1 cellular context compared by ENCODE assay signal in genomic region chr6:42821846-42822245, GRCh38.
TF ChIP-seq lines count a peak whose summit lies in the region.

No MANE protein-coding gene starts in this region.

TF ChIP-seq in HepG2, 621 proteins besides CTCF, POLR2A, EP300 and RAD21:
- TF ChIP-seq ZNF609 (CRISPR knock-in tag; IDR thresholded peaks at IDR 0.05; ENCODE audit: borderline replicate concordance), result no peak
- no peak for TF ChIP-seq NONO (IDR thresholded peaks at IDR 0.05)
- no peak for TF ChIP-seq NONO (CRISPR knock-in tag; conservative IDR thresholded peaks at IDR 0.05)
- no peak for TF ChIP-seq ATF7-NPFF (CRISPR knock-in tag; IDR thresholded peaks at IDR 0.05; ENCODE audit: low read depth)
- no peak for TF ChIP-seq GPN1 (CRISPR knock-in tag; IDR thresholded peaks at IDR 0.05; ENCODE audit: borderline replicate concordance)
- TF ChIP-seq ZNF513 (CRISPR knock-in tag; conservative IDR thresholded peaks at IDR 0.05), result no peak
- TF ChIP-seq ZNF614 (CRISPR knock-in tag; IDR thresholded peaks at IDR 0.05; ENCODE audit: borderline replicate concordance), result no peak
- TF ChIP-seq ZNF501 (CRISPR knock-in tag; IDR thresholded peaks at IDR 0.05), result no peak
- TF ChIP-seq ZFX (CRISPR knock-in tag; IDR thresholded peaks at IDR 0.05; ENCODE audit: low read depth), result no peak
- no peak for TF ChIP-seq ZBTB7B (CRISPR knock-in tag; IDR thresholded peaks at IDR 0.05)
